In genomic region chr1:29655945-29656866, GRCh38 we compare ENCODE assay signal across 11 cellular contexts.
A peak's percentile ranks its signal among the peaks of the same experiment; 100 is the strongest.
DNase-seq lines count a peak whose midpoint lies in the region; TF ChIP-seq lines count a peak whose summit lies in the region.
"Had no signal": no experiment of that assay in that cellular context is flagged by ENCODE, and none has a peak within 500 bp of the region (broad histone marks: within the 10 kb centered on the region; RNA-seq: fewer than 3 reads in every experiment).

No MANE protein-coding gene starts in this region.

- no peaks in the 10 kb centered on the region for H3K4me1 ChIP-seq in OCI-LY1 (ENCODE audit: insufficient read depth, low read length, severe bottlenecking)
- no peaks in the 10 kb centered on the region for H3K4me1 ChIP-seq in testis

- H3K4me3 ChIP-seq in OCI-LY1 (ENCODE audit: low read depth, low read length, poor library complexity, severe bottlenecking) = no peak overlapping the region
- no peak overlapping the region for H3K4me3 ChIP-seq in fibroblast of the aortic adventitia (ENCODE audit: low read depth, low read length)
- no peak overlapping the region for H3K4me3 ChIP-seq in testis

- DNase-seq in stimulated activated CD4-positive, alpha-beta T cell treated with anti-CD3 and anti-CD28 coated beads, Interleukin-2, amount 100 ng/mL, for 24 hours = peak; percentile 10 to 13
- no peak for DNase-seq in stimulated activated CD4-positive, alpha-beta T cell treated with anti-CD3 and anti-CD28 coated beads, Interleukin-12 subunit alpha, Interleukin-12 subunit beta, amount 100 ng/mL, for 4 hours
- DNase-seq in fibroblast of the aortic adventitia (ENCODE audit: low read depth) (no peak), testis (no peak), SW480 (ENCODE audit: low spot score) (no peak), HUDEP-2 (lab: John Stamatoyannopoulos, UW; ENCODE audit: unreplicated experiment in 76 of 76) (no peak), UCSD-AML1 (lab: John Stamatoyannopoulos, UW; ENCODE audit: unreplicated experiment) (no peak)
- DNase-seq: activated CD4-positive, alpha-beta T cell treated with anti-CD3 and anti-CD28 coated beads, Interleukin-2, amount 50 U/mL, for 1 hour; effector CD4-positive, alpha-beta T cell; NCI-H2081 had no signal

- no peak overlapping the region for H3K4me2 ChIP-seq in OCI-LY1 (ENCODE audit: low read length)

- H3K27ac ChIP-seq in OCI-LY1 (ENCODE audit: low read depth, low read length, poor library complexity, severe bottlenecking) = no peak overlapping the region
- no peak overlapping the region for H3K27ac ChIP-seq in testis

- H3K79me2 ChIP-seq in OCI-LY1 (ENCODE audit: insufficient read depth, low read length) = no peaks in the 10 kb centered on the region

- 49 to 54% methylated on average over 8 of the region's 8 CpGs for WGBS in testis, 2 donors

- H3F3A ChIP-seq in OCI-LY1 (ENCODE audit: insufficient read depth, low read length) = no peaks in the 10 kb centered on the region

- no peak overlapping the region for H3K9ac ChIP-seq in OCI-LY1 (ENCODE audit: low read length)

- TF ChIP-seq CTCF in OCI-LY1 (IDR thresholded peaks at IDR 0.05; ENCODE audit: low read length) = peak; percentile 63
- TF ChIP-seq CTCF in fibroblast of the aortic adventitia (IDR thresholded peaks at IDR 0.05; ENCODE audit: insufficient read depth, low read length) = peak; percentile 32
- no peak for TF ChIP-seq CTCF in testis (IDR thresholded peaks at IDR 0.05)

- H3K9me2 ChIP-seq in OCI-LY1 (ENCODE audit: low read depth, low read length) = no peaks in the 10 kb centered on the region

- H3K9me3 ChIP-seq in OCI-LY1 (ENCODE audit: low read length) = peaks cover 7% of the 10 kb centered on the region; the same call in 1 of the 2 replicates
- no peaks in the 10 kb centered on the region for H3K9me3 ChIP-seq in testis

- H3K36me3 ChIP-seq in OCI-LY1 (ENCODE audit: insufficient read depth, low read length) (no peaks in the 10 kb centered on the region), testis (ENCODE audit: low read depth, missing control alignments) (no peaks in the 10 kb centered on the region)

- no peaks in the 10 kb centered on the region; the same call in 1 of the 2 replicates for H3K27me3 ChIP-seq in OCI-LY1 (ENCODE audit: insufficient read depth, low read length)
- H3K27me3 ChIP-seq in testis = no peaks in the 10 kb centered on the region

- intact Hi-C loops in testis (cut with DNase I; ENCODE audit: low total_unique reads) = no loop called here

- no peak overlapping the region for H2AFZ ChIP-seq in OCI-LY1 (ENCODE audit: low read length)

- no peaks in the 10 kb centered on the region for H4K20me1 ChIP-seq in OCI-LY1 (ENCODE audit: insufficient read depth, low read length)

- TF ChIP-seq POLR2A in testis (IDR thresholded peaks at IDR 0.05) = no peak

Comparison
In these comparisons a context has a peak if more than half of its experiments do, and no peak if none do; other contexts are left out.
1. DNase-seq: peak in stimulated activated CD4-positive, alpha-beta T cell treated with anti-CD3 and anti-CD28 coated beads, Interleukin-2, amount 100 ng/mL, for 24 hours (2 of 2); none in stimulated activated CD4-positive, alpha-beta T cell treated with anti-CD3 and anti-CD28 coated beads, Interleukin-12 subunit alpha, Interleukin-12 subunit beta, amount 100 ng/mL, for 4 hours (single experiment), fibroblast of the aortic adventitia (single experiment), testis (single experiment), SW480 (single experiment), HUDEP-2 (0 of 76) and UCSD-AML1 (single experiment).
2. CTCF ChIP-seq: peak in OCI-LY1 (single experiment) and fibroblast of the aortic adventitia (single experiment); none in testis (0 of 3).